31 cellular contexts compared by ENCODE assay signal in the genomic region with DNA sequence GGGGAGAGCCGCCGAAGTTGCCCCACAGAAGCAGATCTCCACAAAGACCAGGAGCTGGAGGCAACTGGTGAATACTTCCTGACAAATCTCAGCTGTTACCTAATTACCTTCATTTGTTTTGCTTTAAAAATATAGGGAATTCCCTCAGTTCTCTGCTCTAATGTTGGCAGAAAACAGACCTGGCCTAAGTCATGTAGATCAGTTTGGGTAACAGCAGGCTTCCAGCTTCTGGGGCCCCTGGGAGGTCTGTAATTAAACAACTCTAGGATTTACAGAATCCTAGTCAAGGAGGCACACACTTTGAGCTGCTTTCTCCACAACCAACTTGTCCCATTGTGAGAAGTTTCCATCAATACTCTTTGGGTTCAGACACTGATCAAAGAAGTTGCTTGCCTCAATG.
"Had no signal": no experiment of that assay in that cellular context is flagged by ENCODE, and none has a peak within 500 bp of the region (broad histone marks: within the 10 kb centered on the region; RNA-seq: fewer than 3 reads in every experiment).

No MANE protein-coding gene starts in this region.

- H3K27ac ChIP-seq: ascending aorta, cardiac muscle cell, colonic mucosa, VCaP had no signal

- H3K4me1 ChIP-seq: ascending aorta, colonic mucosa had no signal

- H3K27me3 ChIP-seq: ascending aorta, cardiac muscle cell, colonic mucosa had no signal

- DNase-seq: activated CD4-positive, alpha-beta memory T cell treated with anti-CD3 and anti-CD28 coated beads, Interleukin-2, amount 10 ng/mL, durations not matched to agents 7 days and 5 days; activated CD4-positive, alpha-beta T cell treated with anti-CD3 and anti-CD28 coated beads for 1 hour; activated CD4-positive, alpha-beta T cell treated with anti-CD3 and anti-CD28 coated beads for 36 hours; activated CD4-positive, alpha-beta T cell treated with anti-CD3 and anti-CD28 coated beads for 48 hours; activated CD4-positive, alpha-beta T cell treated with anti-CD3 and anti-CD28 coated beads, Interleukin-2, amount 10 ng/mL, durations not matched to agents 7 days and 5 days; activated CD4-positive, alpha-beta T cell treated with anti-CD3 and anti-CD28 coated beads, Interleukin-2, amount 50 U/mL, for 48 hours; activated CD4-positive, CD25-positive, alpha-beta regulatory T cell; activated CD8-positive, alpha-beta memory T cell treated with anti-CD3 and anti-CD28 coated beads for 24 hours; activated CD8-positive, alpha-beta memory T cell treated with anti-CD3 and anti-CD28 coated beads, Interleukin-2, amount 10 ng/mL, durations not matched to agents 7 days and 5 days; activated CD8-positive, alpha-beta memory T cell treated with anti-CD3 and anti-CD28 coated beads, Interleukin-2, amount 50 U/mL, for 48 hours; activated CD8-positive, alpha-beta T cell treated with anti-CD3 and anti-CD28 coated beads, Interleukin-2, amount 10 ng/mL, durations not matched to agents 7 days and 5 days; activated effector memory CD4-positive, alpha-beta T cell treated with Interleukin-2 at 50 U/mL for 16 hours; activated gamma-delta T cell; activated naive CD4-positive, alpha-beta T cell treated with anti-CD3 and anti-CD28 coated beads, Interleukin-2, amount 10 ng/mL, durations not matched to agents 7 days and 5 days; activated naive CD4-positive, alpha-beta T cell treated with Interleukin-2 at 50 U/mL for 16 hours; activated naive CD8-positive, alpha-beta T cell treated with anti-CD3 and anti-CD28 coated beads, Interleukin-2, amount 10 ng/mL, durations not matched to agents 7 days and 5 days; activated naive CD8-positive, alpha-beta T cell treated with anti-CD3 and anti-CD28 coated beads, Interleukin-2, amount 50 U/mL, for 24 hours; activated T-cell treated with anti-CD3 and anti-CD28 coated beads, Interleukin-2, amount 50 U/mL, for 24 hours; activated T-cell treated with anti-CD3 and anti-CD28 coated beads, Interleukin-2, amount 50 U/mL, for 48 hours; amygdala; anterior cingulate cortex; caudate nucleus; cerebellar nuclear complex; colonic mucosa; T-helper 9 cell had no signal

- H3K9me3 ChIP-seq: ascending aorta, colonic mucosa had no signal

- H3K4me3 ChIP-seq: ascending aorta, cardiac muscle cell, colonic mucosa had no signal

- ATAC-seq: activated CD4-positive, alpha-beta T cell treated with anti-CD3 and anti-CD28 coated beads for 36 hours; activated CD4-positive, CD25-positive, alpha-beta regulatory T cell treated with anti-CD3 and anti-CD28 coated beads, Interleukin-2, amount 50 U/mL, for 24 hours; activated CD8-positive, alpha-beta memory T cell treated with anti-CD3 and anti-CD28 coated beads, Interleukin-2, amount 10 ng/mL, durations not matched to agents 7 days and 5 days; activated CD8-positive, alpha-beta T cell treated with anti-CD3 and anti-CD28 coated beads, Interleukin-2, amount 10 ng/mL, durations not matched to agents 7 days and 5 days; activated naive CD8-positive, alpha-beta T cell treated with anti-CD3 and anti-CD28 coated beads, Interleukin-2, amount 50 U/mL, for 24 hours had no signal

- H3K36me3 ChIP-seq: ascending aorta, cardiac muscle cell, colonic mucosa had no signal

- FAIRE-seq: bronchial epithelial cell, TTC549 had no signal
